ENCODE assay signal across 6 cellular contexts in genomic region chr15:97473615-97474014, GRCh38.
"Had no signal": no experiment of that assay in that cellular context is flagged by ENCODE, and none has a peak within 500 bp of the region (broad histone marks: within the 10 kb centered on the region; RNA-seq: fewer than 3 reads in every experiment).

No MANE protein-coding gene starts in this region.

- FAIRE-seq: GM12878, GM12891, GM12892, GM18507 had no signal

- H3K4me3 ChIP-seq: GM12878 had no signal

- DNase-seq: GDM1, GF-D8 had no signal

- ATAC-seq: GM12878 had no signal
